11 cellular contexts compared by ENCODE assay signal in the genomic region with DNA sequence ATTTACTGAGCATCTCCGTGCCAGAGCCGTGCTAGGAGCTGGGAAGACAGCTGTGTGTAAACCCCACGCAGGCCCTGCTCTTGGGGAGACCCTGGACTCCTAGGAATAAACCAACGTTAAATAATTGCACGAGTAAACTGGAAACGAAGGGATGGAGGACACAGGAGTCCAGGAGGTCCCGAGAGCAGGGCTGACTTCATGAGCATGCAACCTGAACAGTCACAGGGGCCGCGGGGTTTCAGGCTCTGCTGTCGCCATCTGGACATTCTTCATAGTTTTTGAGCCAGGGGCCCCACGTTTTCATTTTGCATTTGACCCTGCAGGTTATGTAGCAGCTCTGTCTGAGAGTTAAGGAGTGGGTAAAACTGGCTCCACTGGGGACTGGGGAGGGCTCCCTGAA.
DNase-seq lines count a peak whose midpoint lies in the region; TF ChIP-seq lines count a peak whose summit lies in the region.
"Had no signal": no experiment of that assay in that cellular context is flagged by ENCODE, and none has a peak within 500 bp of the region (broad histone marks: within the 10 kb centered on the region; RNA-seq: fewer than 3 reads in every experiment).

No MANE protein-coding gene starts in this region.

- WGBS in mesendoderm (ENCODE audit: extremely low coverage, insufficient coverage, low lambda C conversion rate), result no CpG with 5 or more reads among the region's 11 CpGs
- WGBS in spleen, 5 donors, result 68 to 82% (median 72%) methylated on average over 11 of the region's 11 CpGs

- no peak for TF ChIP-seq CTCF in DOHH2 (IDR thresholded peaks at IDR 0.05; ENCODE audit: low read depth, low read length, poor library complexity, severe bottlenecking)
- no peak for TF ChIP-seq CTCF in coronary artery (IDR thresholded peaks at IDR 0.05)
- no peak for TF ChIP-seq CTCF in spleen (IDR thresholded peaks at IDR 0.05 in 8 of 11, conservative IDR thresholded peaks at IDR 0.05 in 3 of 11)
- no peak for TF ChIP-seq CTCF in RWPE1 (conservative IDR thresholded peaks at IDR 0.05; ENCODE audit: low read depth)

- H3K4me3 ChIP-seq in DOHH2 (ENCODE audit: low read length) (peak overlapping the region; percentile 1; the same call in 1 of the 2 replicates), coronary artery (peak overlapping the region; percentile 61), mesendoderm (ENCODE audit: low read length) (no peak overlapping the region), spleen (no peak overlapping the region)

- no peaks in the 10 kb centered on the region for H3F3A ChIP-seq in DOHH2 (ENCODE audit: control insufficient read depth, insufficient read depth)

- intact Hi-C loops in spleen (cut with DNase I; ENCODE audit: low total_unique reads), result no loop called here

- no peak overlapping the region for H2BK5ac ChIP-seq in mesendoderm (ENCODE audit: low read length)

- no peak overlapping the region for H2BK15ac ChIP-seq in mesendoderm (replicated peaks; ENCODE audit: low read depth)

- no peak overlapping the region for H3K9ac ChIP-seq in mesendoderm (ENCODE audit: low read length)
- H3K9ac ChIP-seq: KMS-11 had no signal

- H3K4me1 ChIP-seq in DOHH2 (ENCODE audit: control insufficient read depth, low read length) (peaks cover 17% of the 10 kb centered on the region), mesendoderm (ENCODE audit: control insufficient read depth, low read depth, low read length) (peaks cover 3% of the 10 kb centered on the region), spleen (peaks cover 0 to 27% (median 20%) of the 10 kb centered on the region in 6 donors)

- H3K56ac ChIP-seq in mesendoderm (ENCODE audit: low read length), result peak overlapping the region; percentile 46

- POLR2A ChIA-PET in RWPE1 (lab: Yijun Ruan, JAX; ENCODE audit: low non-redundant PET), result no interaction called here

- H4K20me1 ChIP-seq in DOHH2 (ENCODE audit: control insufficient read depth, insufficient read depth, low read depth, low read length), result no peaks in the 10 kb centered on the region

- no peak overlapping the region for H3K23ac ChIP-seq in mesendoderm (ENCODE audit: low read length)

- H3K9me2 ChIP-seq in DOHH2 (replicated peaks; ENCODE audit: control insufficient read depth, low read length), result no peaks in the 10 kb centered on the region

- CTCF ChIA-PET in RWPE1 (lab: Yijun Ruan, JAX), result no interaction called here

- H3K36me3 ChIP-seq in DOHH2 (ENCODE audit: control insufficient read depth, low read length) (no peaks in the 10 kb centered on the region), mesendoderm (ENCODE audit: control insufficient read depth, insufficient read depth, low read length) (no peaks in the 10 kb centered on the region), spleen (peaks cover 0 to 97% (median 16%) of the 10 kb centered on the region in 6 donors)

- H3K18ac ChIP-seq in mesendoderm (ENCODE audit: low read length), result no peak overlapping the region

- no peak overlapping the region for H2AK5ac ChIP-seq in mesendoderm (ENCODE audit: low read length)

- no peaks in the 10 kb centered on the region for H3K9me3 ChIP-seq in DOHH2 (ENCODE audit: control insufficient read depth, insufficient read depth, low read length)
- H3K9me3 ChIP-seq in spleen, result no peaks in the 10 kb centered on the region

- no peak for DNase-seq in coronary artery (ENCODE audit: low spot score)
- no peak for DNase-seq in mesendoderm
- no peak for DNase-seq in spleen
- no peak for DNase-seq in NCI-H82 treated with DMSO at 0.1 percent for 48 hours (lab: John Stamatoyannopoulos, UW; ENCODE audit: unreplicated experiment)
- DNase-seq in stimulated activated CD8-positive, alpha-beta memory T cell treated with anti-CD3 and anti-CD28 coated beads, Interleukin-4, amount 100 ng/mL, for 48 hours, result no peak
- no peak for DNase-seq in NCI-H1105 (lab: John Stamatoyannopoulos, UW)
- no peak for DNase-seq in RWPE1 (ENCODE audit: low spot score)
- DNase-seq: HFFc6, SW 1271 had no signal

- H3K4ac ChIP-seq in mesendoderm (ENCODE audit: low read depth, low read length), result no peak overlapping the region

- H3K27me3 ChIP-seq in DOHH2 (ENCODE audit: control insufficient read depth, low read length) (no peaks in the 10 kb centered on the region), mesendoderm (ENCODE audit: insufficient read depth, low read length, poor library complexity) (no peaks in the 10 kb centered on the region), spleen (replicated peaks in 1 of 7) (no peaks in the 10 kb centered on the region)

- H3K79me1 ChIP-seq in mesendoderm (ENCODE audit: low read length), result no peaks in the 10 kb centered on the region

- H3K4me2 ChIP-seq in DOHH2 (ENCODE audit: low read length) (peak overlapping the region; percentile 45), mesendoderm (ENCODE audit: low read length) (no peak overlapping the region)
- H3K4me2 ChIP-seq: KMS-11 had no signal

- no peak overlapping the region for H4K5ac ChIP-seq in mesendoderm (ENCODE audit: low read length)

- H4K8ac ChIP-seq in mesendoderm (ENCODE audit: low read depth, low read length), result no peak overlapping the region

- no peak overlapping the region for H3K27ac ChIP-seq in DOHH2 (ENCODE audit: low read depth, low read length)
- peak overlapping the region; percentile 79 to 89 for H3K27ac ChIP-seq in coronary artery
- no peak overlapping the region for H3K27ac ChIP-seq in mesendoderm (ENCODE audit: low read depth, low read length)
- H3K27ac ChIP-seq in spleen, result peak overlapping the region in 6 of 8 donors; percentile 48 to 85 (median 68)
- no peak overlapping the region for H3K27ac ChIP-seq in RWPE1
- H3K27ac ChIP-seq: KMS-11 had no signal

- H3K79me2 ChIP-seq in DOHH2 (ENCODE audit: control insufficient read depth, low read length) (no peaks in the 10 kb centered on the region), mesendoderm (ENCODE audit: control insufficient read depth, insufficient read depth, low read length) (no peaks in the 10 kb centered on the region)

- no peak for TF ChIP-seq POLR2A in spleen (IDR thresholded peaks at IDR 0.05)

- no peak overlapping the region for H2BK120ac ChIP-seq in mesendoderm (ENCODE audit: low read depth, low read length)

Comparison
In these comparisons a context has a peak if more than half of its experiments do, and no peak if none do; other contexts are left out.
1. H3K27ac ChIP-seq: peak in coronary artery (2 of 2) and spleen (6 of 8); none in DOHH2 (single experiment), mesendoderm (single experiment) and RWPE1 (single experiment).
2. H3K4me3 ChIP-seq: peak in DOHH2 (single experiment) and coronary artery (single experiment); none in mesendoderm (single experiment) and spleen (0 of 8).